Comparison of ENCODE assay signal across 15 cellular contexts in the genomic region with DNA sequence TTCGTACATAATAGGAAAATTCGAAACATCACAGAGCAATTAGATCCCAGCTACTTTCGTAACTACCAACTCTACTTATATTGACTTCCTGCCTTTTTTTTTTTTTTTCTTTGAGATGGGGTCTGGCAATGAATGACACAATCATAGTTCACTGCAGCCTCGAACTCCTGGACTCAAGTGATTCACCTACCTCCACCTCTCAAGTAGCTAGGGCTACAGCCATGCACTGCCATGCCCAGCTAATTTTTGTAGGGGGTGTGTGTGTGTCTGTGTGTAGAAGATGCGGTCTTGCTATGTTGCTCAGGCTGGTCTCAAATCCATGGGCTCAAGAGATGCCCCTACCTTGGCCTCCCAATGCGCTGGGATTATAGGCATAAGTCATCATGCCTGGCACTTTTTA. TPM values are rescaled to one million over a fixed set of nuclear protein-coding genes. Genes with fewer than 3 reads are reported as not detected.
A peak's percentile ranks its signal among the peaks of the same experiment; 100 is the strongest.
DNase-seq lines count a peak whose midpoint lies in the region; ATAC-seq and TF ChIP-seq lines count a peak whose summit lies in the region.
"Had no signal": no experiment of that assay in that cellular context is flagged by ENCODE, and none has a peak within 500 bp of the region (broad histone marks: within the 10 kb centered on the region; RNA-seq: fewer than 3 reads in every experiment).

No MANE protein-coding gene starts in this region.

- intact Hi-C loops in CD4-positive, alpha-beta T cell (cut with DNase I, micrococcal nuclease) = no loop called here
- intact Hi-C loops in activated CD4-positive, alpha-beta memory T cell treated with anti-CD3 and anti-CD28 coated beads for 36 hours (cut with micrococcal nuclease) = no loop called here

- no peak overlapping the region for H3K27ac ChIP-seq in CD4-positive, alpha-beta T cell (ENCODE audit: low read depth, low read length)
- H3K27ac ChIP-seq: BLaER1 treated with 17β-estradiol and CSF1 and Interleukin-3, amounts not matched to agents 10 nM and 100 nM; left lung; neural progenitor cell; stomach had no signal

- DNase-seq in CD4-positive, alpha-beta T cell = no peak
- DNase-seq in Daoy (ENCODE audit: low read depth) (peak; percentile 18), left lobe of liver (ENCODE audit: low spot score) (no peak)
- peak; percentile 20 for DNase-seq in activated CD4-positive, alpha-beta memory T cell treated with anti-CD3 and anti-CD28 coated beads for 36 hours
- no peak for DNase-seq in T-helper 2 cell treated with Interferon-gamma antibody and Interleukin-4, amounts not matched to agents 5 μg/mL and 100 μg/mL, for 36 hours (ENCODE audit: low spot score)
- DNase-seq: activated CD4-positive, alpha-beta T cell treated with anti-CD3 and anti-CD28 coated beads for 1 hour; left lung; stomach had no signal

- no peaks in the 10 kb centered on the region for H3K27me3 Mint-ChIP-seq in CD4-positive, alpha-beta T cell
- H3K27me3 Mint-ChIP-seq in activated CD4-positive, alpha-beta memory T cell treated with anti-CD3 and anti-CD28 coated beads for 36 hours = no peaks in the 10 kb centered on the region
- no peaks in the 10 kb centered on the region for H3K27me3 Mint-ChIP-seq in T-helper 2 cell treated with Interferon-gamma antibody and Interleukin-4, amounts not matched to agents 5 μg/mL and 100 μg/mL, for 36 hours (ENCODE audit: low read depth)

- peaks cover 27% of the 10 kb centered on the region for H3K36me3 Mint-ChIP-seq in CD4-positive, alpha-beta T cell (ENCODE audit: low read depth)
- peaks cover 8% of the 10 kb centered on the region for H3K36me3 Mint-ChIP-seq in activated CD4-positive, alpha-beta memory T cell treated with anti-CD3 and anti-CD28 coated beads for 36 hours
- H3K36me3 Mint-ChIP-seq in T-helper 2 cell treated with Interferon-gamma antibody and Interleukin-4, amounts not matched to agents 5 μg/mL and 100 μg/mL, for 36 hours (ENCODE audit: low read depth) = peaks cover 19% of the 10 kb centered on the region

- peak overlapping the region; percentile 50 for H3K27ac Mint-ChIP-seq in CD4-positive, alpha-beta T cell
- H3K27ac Mint-ChIP-seq in activated CD4-positive, alpha-beta memory T cell treated with anti-CD3 and anti-CD28 coated beads for 36 hours = peak overlapping the region; percentile 60
- no peak overlapping the region for H3K27ac Mint-ChIP-seq in T-helper 2 cell treated with Interferon-gamma antibody and Interleukin-4, amounts not matched to agents 5 μg/mL and 100 μg/mL, for 36 hours

- CTCF ChIA-PET in CD4-positive, alpha-beta T cell (lab: Charles Lee) = interaction anchor here (1.8 kb wide), 1 partner anchor 29 kb away, joined by 5 read pairs; no protein-coding TSS in a partner anchor
- CTCF ChIA-PET in activated CD4-positive, alpha-beta memory T cell treated with anti-CD3 and anti-CD28 coated beads for 36 hours (lab: Charles Lee) = no interaction called here

- no peaks in the 10 kb centered on the region for H3K9me3 Mint-ChIP-seq in CD4-positive, alpha-beta T cell
- H3K9me3 Mint-ChIP-seq in activated CD4-positive, alpha-beta memory T cell treated with anti-CD3 and anti-CD28 coated beads for 36 hours = no peaks in the 10 kb centered on the region
- no peaks in the 10 kb centered on the region for H3K9me3 Mint-ChIP-seq in T-helper 2 cell treated with Interferon-gamma antibody and Interleukin-4, amounts not matched to agents 5 μg/mL and 100 μg/mL, for 36 hours
- H3K9me3 Mint-ChIP-seq: neural progenitor cell had no signal

- ATAC-seq in CD4-positive, alpha-beta T cell (ENCODE audit: poor library complexity) = peak; percentile 25
- ATAC-seq in left lobe of liver (peak; percentile 20), HG03095 (IDR thresholded peaks at IDR 0.05; ENCODE audit: unreplicated experiment) (no peak), GM18909 (IDR thresholded peaks at IDR 0.05; ENCODE audit: poor library complexity, unreplicated experiment) (no peak)
- ATAC-seq: esophagus mucosa, left lung, sciatic nerve had no signal

- TF ChIP-seq CTCF in CD4-positive, alpha-beta T cell (IDR thresholded peaks at IDR 0.05) = no peak

- POLR2A ChIA-PET in CD4-positive, alpha-beta T cell (lab: Charles Lee) = interaction anchor here (1.3 kb wide), 1 partner anchor 23 kb away, joined by 3 read pairs; no protein-coding TSS in a partner anchor
- POLR2A ChIA-PET in activated CD4-positive, alpha-beta memory T cell treated with anti-CD3 and anti-CD28 coated beads for 36 hours (lab: Charles Lee) = interaction anchor here (1.5 to 1.7 kb wide), 3 partner anchors 12 to 31 kb away, joined by 3 to 6 read pairs (median 4); no protein-coding TSS in a partner anchor

- no peaks in the 10 kb centered on the region for H3K27me3 ChIP-seq in CD4-positive, alpha-beta T cell (ENCODE audit: control insufficient read depth, insufficient read depth, low read length)
- H3K27me3 ChIP-seq: BLaER1 treated with 17β-estradiol and CSF1 and Interleukin-3, amounts not matched to agents 10 nM and 100 nM; left lung; neural progenitor cell; stomach had no signal

- peaks cover 25% of the 10 kb centered on the region for H3K4me1 Mint-ChIP-seq in CD4-positive, alpha-beta T cell (ENCODE audit: low read depth)
- peaks cover 23% of the 10 kb centered on the region for H3K4me1 Mint-ChIP-seq in activated CD4-positive, alpha-beta memory T cell treated with anti-CD3 and anti-CD28 coated beads for 36 hours (ENCODE audit: low read depth)
- peaks cover 2% of the 10 kb centered on the region for H3K4me1 Mint-ChIP-seq in T-helper 2 cell treated with Interferon-gamma antibody and Interleukin-4, amounts not matched to agents 5 μg/mL and 100 μg/mL, for 36 hours (ENCODE audit: low read depth)

- H3K4me3 Mint-ChIP-seq in CD4-positive, alpha-beta T cell = peak overlapping the region; percentile 47
- no peak overlapping the region for H3K4me3 Mint-ChIP-seq in activated CD4-positive, alpha-beta memory T cell treated with anti-CD3 and anti-CD28 coated beads for 36 hours
- no peak overlapping the region for H3K4me3 Mint-ChIP-seq in T-helper 2 cell treated with Interferon-gamma antibody and Interleukin-4, amounts not matched to agents 5 μg/mL and 100 μg/mL, for 36 hours
- H3K4me3 Mint-ChIP-seq: neural progenitor cell had no signal

- H3K9me3 ChIP-seq in CD4-positive, alpha-beta T cell (ENCODE audit: control insufficient read depth, low read length) = no peaks in the 10 kb centered on the region
- H3K9me3 ChIP-seq: BLaER1 treated with 17β-estradiol and CSF1 and Interleukin-3, amounts not matched to agents 10 nM and 100 nM; left lung; stomach had no signal

RNA-seq across cellular contexts. Expression of a gene that starts 5.8 kb away (rescaled TPM):
- 100 to 1,000 TPM; 151 to 156 TPM for total RNA-seq in CD4-positive, alpha-beta T cell
- 94.9 and 102 TPM in 2 replicates for total RNA-seq in Daoy (2014; rRNA removed; shearing (Covaris generic))
- 100 to 1,000 TPM; 104 to 110 TPM for total RNA-seq in activated CD4-positive, alpha-beta memory T cell treated with anti-CD3 and anti-CD28 coated beads for 36 hours
- total RNA-seq in left lobe of liver = 31.6 TPM

RNA-seq across cellular contexts. Expression of a gene that starts 42.3 kb away (rescaled TPM):
- total RNA-seq in CD4-positive, alpha-beta T cell = 100 to 1,000 TPM; 376 to 401 TPM
- 333 and 391 TPM in 2 replicates for total RNA-seq in Daoy (2014; rRNA removed; shearing (Covaris generic))
- total RNA-seq in activated CD4-positive, alpha-beta memory T cell treated with anti-CD3 and anti-CD28 coated beads for 36 hours = 100 to 1,000 TPM; 163 to 179 TPM
- 39.2 TPM for total RNA-seq in left lobe of liver

RNA-seq across cellular contexts. Expression of a gene that starts 47.3 kb away (rescaled TPM):
- total RNA-seq in CD4-positive, alpha-beta T cell = not detected
- total RNA-seq in Daoy (2014; rRNA removed; shearing (Covaris generic)) = not detected in 2 replicates
- 1 to 10 TPM; 1.0 to 1.4 TPM for total RNA-seq in activated CD4-positive, alpha-beta memory T cell treated with anti-CD3 and anti-CD28 coated beads for 36 hours
- 35.5 TPM for total RNA-seq in left lobe of liver
- total RNA-seq: cerebellum, sciatic nerve had no signal

RNA-seq across cellular contexts. Expression of a gene that starts 53.9 kb away (rescaled TPM):
- total RNA-seq in CD4-positive, alpha-beta T cell = under 1 TPM; 0.42 to 0.63 TPM
- total RNA-seq in Daoy (2014; rRNA removed; shearing (Covaris generic)) = not detected in 2 replicates
- total RNA-seq in activated CD4-positive, alpha-beta memory T cell treated with anti-CD3 and anti-CD28 coated beads for 36 hours = 10 to 100 TPM; 24.0 to 26.3 TPM
- total RNA-seq in left lobe of liver = 0.96 TPM

RNA-seq across cellular contexts. Expression of a gene that starts 59.1 kb away (rescaled TPM):
- total RNA-seq in CD4-positive, alpha-beta T cell = under 1 TPM; 0.25 to 0.41 TPM
- 0.09 and 0.17 TPM in 2 replicates for total RNA-seq in Daoy (2014; rRNA removed; shearing (Covaris generic))
- 1 to 10 TPM; 3.8 to 3.9 TPM for total RNA-seq in activated CD4-positive, alpha-beta memory T cell treated with anti-CD3 and anti-CD28 coated beads for 36 hours
- total RNA-seq in left lobe of liver = 0.75 TPM

Comparison
In these comparisons a context has a peak if more than half of its experiments do, and no peak if none do; other contexts are left out.
1. ATAC-seq: peak in CD4-positive, alpha-beta T cell (single experiment) and left lobe of liver (single experiment); none in HG03095 (single experiment) and GM18909 (single experiment).
2. DNase-seq: peak in Daoy (single experiment) and activated CD4-positive, alpha-beta memory T cell treated with anti-CD3 and anti-CD28 coated beads for 36 hours (single experiment); none in CD4-positive, alpha-beta T cell (0 of 10), left lobe of liver (single experiment) and T-helper 2 cell treated with Interferon-gamma antibody and Interleukin-4, amounts not matched to agents 5 μg/mL and 100 μg/mL, for 36 hours (single experiment).
3. RNA of a gene that starts 47.3 kb away (total RNA-seq): 35.5 TPM in left lobe of liver (single experiment); 1.0 to 1.4 TPM in activated CD4-positive, alpha-beta memory T cell treated with anti-CD3 and anti-CD28 coated beads for 36 hours, not detected in CD4-positive, alpha-beta T cell and not detected in Daoy; every median in the first group is over 10 times any median in the second.